In genomic region chrX:133983243-133983973, GRCh38 we compare ENCODE assay signal across 3 cellular contexts.
A peak's percentile ranks its signal among the peaks of the same experiment; 100 is the strongest.
TF ChIP-seq lines count a peak whose summit lies in the region.

No MANE protein-coding gene starts in this region.

TF ChIP-seq in HepG2, 621 proteins besides CTCF, POLR2A, EP300 and RAD21 (continues in another document):
- TF ChIP-seq ZNF564 (CRISPR knock-in tag; IDR thresholded peaks at IDR 0.05), result 0 out of 2 replicates have a peak, but pooled peaks have one; percentile 6
- TF ChIP-seq RBM22 (optimal IDR thresholded peaks at IDR 0.05; ENCODE audit: low read length), result peak; percentile 52
- TF ChIP-seq PRDM4 (CRISPR knock-in tag; IDR thresholded peaks at IDR 0.05; ENCODE audit: borderline replicate concordance), result no peak
- TF ChIP-seq ZFX (CRISPR knock-in tag; IDR thresholded peaks at IDR 0.05; ENCODE audit: low read depth), result peak; percentile 17; the same call in 1 of the 2 replicates
- TF ChIP-seq ZNF605 (CRISPR knock-in tag; IDR thresholded peaks at IDR 0.05), result 0 out of 2 replicates have a peak, but pooled peaks have one; percentile 25
- TF ChIP-seq NFIC (IDR thresholded peaks at IDR 0.05; ENCODE audit: low read length), result 0 out of 2 replicates have a peak, but pooled peaks have one; percentile 28
- 0 out of 2 replicates have a peak, but pooled peaks have one; percentile 6 for TF ChIP-seq TOPORS (CRISPR knock-in tag; IDR thresholded peaks at IDR 0.05)
- peak; percentile 73 for TF ChIP-seq AFF4 (CRISPR knock-in tag; IDR thresholded peaks at IDR 0.05)
- TF ChIP-seq ZMAT3 (CRISPR knock-in tag; conservative IDR thresholded peaks at IDR 0.05), result no peak
- no peak for TF ChIP-seq ATAD3A (CRISPR knock-in tag; IDR thresholded peaks at IDR 0.05)
- no peak for TF ChIP-seq E2F1 (CRISPR knock-in tag; IDR thresholded peaks at IDR 0.05)

TF ChIP-seq in SK-N-SH, 30 proteins besides CTCF, POLR2A, EP300 and RAD21:
- TF ChIP-seq SMC3 (IDR thresholded peaks at IDR 0.05; ENCODE audit: low read depth, low read length) (no peak), FOXM1 (IDR thresholded peaks at IDR 0.05; ENCODE audit: low read depth) (no peak)
TF ChIP-seq in SK-N-SH: peak in this region for 0.

TF ChIP-seq in SK-N-SH treated with all-trans-retinoic acid at 6 μM for 48 hours, 23 proteins besides CTCF, POLR2A, EP300 and RAD21:
- no peak for TF ChIP-seq ESRRG (CRISPR knock-in tag; IDR thresholded peaks at IDR 0.05)
- no peak for TF ChIP-seq ZNF565 (CRISPR knock-in tag; conservative IDR thresholded peaks at IDR 0.05; ENCODE audit: low read depth)
- no peak for TF ChIP-seq CREB5 (CRISPR knock-in tag; IDR thresholded peaks at IDR 0.05; ENCODE audit: low read depth)
- no peak for TF ChIP-seq RARB (CRISPR knock-in tag; IDR thresholded peaks at IDR 0.05)
- no peak for TF ChIP-seq PATZ1 (CRISPR knock-in tag; IDR thresholded peaks at IDR 0.05; ENCODE audit: borderline replicate concordance)
- TF ChIP-seq TSHZ2 (CRISPR knock-in tag; IDR thresholded peaks at IDR 0.05), result no peak
- no peak for TF ChIP-seq CSDC2 (CRISPR knock-in tag; IDR thresholded peaks at IDR 0.05)
- no peak for TF ChIP-seq TCF4 (CRISPR knock-in tag; IDR thresholded peaks at IDR 0.05; ENCODE audit: borderline replicate concordance)
- TF ChIP-seq ZFP3 (CRISPR knock-in tag; IDR thresholded peaks at IDR 0.05), result no peak
TF ChIP-seq in SK-N-SH treated with all-trans-retinoic acid at 6 μM for 48 hours: peak in this region for 0.
